8 cellular contexts compared by ENCODE assay signal in genomic region chr10:122062831-122063674, GRCh38.
A peak's percentile ranks its signal among the peaks of the same experiment; 100 is the strongest.
DNase-seq lines count a peak whose midpoint lies in the region; ATAC-seq, FAIRE-seq and TF ChIP-seq lines count a peak whose summit lies in the region.

No MANE protein-coding gene starts in this region.

- no peaks in the 10 kb centered on the region for H3K36me3 ChIP-seq in mucosa of rectum (ENCODE audit: control insufficient read depth in 2 of 2, insufficient read depth in 2 of 2, low read length in 2 of 2)

- H3K4me3 ChIP-seq in mucosa of rectum (ENCODE audit: low read length in 2 of 2), result peak overlapping the region; percentile 4 to 43

- no peak for FAIRE-seq in HTR-8/SVneo (lab: Jason Lieb, UNC)

- no peaks in the 10 kb centered on the region for H3K9me3 ChIP-seq in mucosa of rectum (ENCODE audit: control insufficient read depth in 2 of 2, low read length in 2 of 2)

- H3K27ac ChIP-seq in epithelial cell of prostate (peak overlapping the region; percentile 87), mucosa of rectum (ENCODE audit: low read depth in 2 of 2, low read length in 2 of 2) (peak overlapping the region; percentile 96 to 99)

- peaks cover 12 to 26% of the 10 kb centered on the region in 2 donors for H3K4me1 ChIP-seq in mucosa of rectum (ENCODE audit: control insufficient read depth in 2 of 2, insufficient read depth in 2 of 2, low read length in 2 of 2)

- H3K27me3 ChIP-seq in mucosa of rectum (ENCODE audit: control insufficient read depth in 2 of 2, insufficient read depth in 2 of 2, low read length in 2 of 2), result no peaks in the 10 kb centered on the region

- DNase-seq in HTR-8/SVneo (ENCODE audit: insufficient read length, low spot score) (peak; percentile 68), epithelial cell of prostate (ENCODE audit: low read depth, low spot score) (peak; percentile 96), T-helper 9 cell (no peak), GF-D8 (lab: John Stamatoyannopoulos, UW) (no peak)
- DNase-seq in activated T-cell treated with anti-CD3 and anti-CD28 coated beads, Interleukin-2, amount 50 U/mL, for 1 hour, result no peak

- peak overlapping the region; percentile 58 to 66 for H3K9ac ChIP-seq in mucosa of rectum (ENCODE audit: low read depth in 1 of 2, low read length in 2 of 2)

- no peak for ATAC-seq in HG03139 (IDR thresholded peaks at IDR 0.05; ENCODE audit: unreplicated experiment)

TF ChIP-seq in PFSK-1, 5 proteins besides CTCF, POLR2A, EP300 and RAD21:
- TF ChIP-seq, protein P1, sequence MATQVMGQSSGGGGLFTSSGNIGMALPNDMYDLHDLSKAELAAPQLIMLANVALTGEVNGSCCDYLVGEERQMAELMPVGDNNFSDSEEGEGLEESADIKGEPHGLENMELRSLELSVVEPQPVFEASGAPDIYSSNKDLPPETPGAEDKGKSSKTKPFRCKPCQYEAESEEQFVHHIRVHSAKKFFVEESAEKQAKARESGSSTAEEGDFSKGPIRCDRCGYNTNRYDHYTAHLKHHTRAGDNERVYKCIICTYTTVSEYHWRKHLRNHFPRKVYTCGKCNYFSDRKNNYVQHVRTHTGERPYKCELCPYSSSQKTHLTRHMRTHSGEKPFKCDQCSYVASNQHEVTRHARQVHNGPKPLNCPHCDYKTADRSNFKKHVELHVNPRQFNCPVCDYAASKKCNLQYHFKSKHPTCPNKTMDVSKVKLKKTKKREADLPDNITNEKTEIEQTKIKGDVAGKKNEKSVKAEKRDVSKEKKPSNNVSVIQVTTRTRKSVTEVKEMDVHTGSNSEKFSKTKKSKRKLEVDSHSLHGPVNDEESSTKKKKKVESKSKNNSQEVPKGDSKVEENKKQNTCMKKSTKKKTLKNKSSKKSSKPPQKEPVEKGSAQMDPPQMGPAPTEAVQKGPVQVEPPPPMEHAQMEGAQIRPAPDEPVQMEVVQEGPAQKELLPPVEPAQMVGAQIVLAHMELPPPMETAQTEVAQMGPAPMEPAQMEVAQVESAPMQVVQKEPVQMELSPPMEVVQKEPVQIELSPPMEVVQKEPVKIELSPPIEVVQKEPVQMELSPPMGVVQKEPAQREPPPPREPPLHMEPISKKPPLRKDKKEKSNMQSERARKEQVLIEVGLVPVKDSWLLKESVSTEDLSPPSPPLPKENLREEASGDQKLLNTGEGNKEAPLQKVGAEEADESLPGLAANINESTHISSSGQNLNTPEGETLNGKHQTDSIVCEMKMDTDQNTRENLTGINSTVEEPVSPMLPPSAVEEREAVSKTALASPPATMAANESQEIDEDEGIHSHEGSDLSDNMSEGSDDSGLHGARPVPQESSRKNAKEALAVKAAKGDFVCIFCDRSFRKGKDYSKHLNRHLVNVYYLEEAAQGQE (IDR thresholded peaks at IDR 0.05; ENCODE audit: insufficient read depth in 1 of 2, low read depth in 2 of 2, low read length in 2 of 2), result no peak
- TF ChIP-seq FOXP2 (optimal IDR thresholded peaks at IDR 0.05; ENCODE audit: borderline replicate concordance, extremely low read depth, extremely low read length, insufficient read depth) (peak; percentile 100), SIN3A (IDR thresholded peaks at IDR 0.05; ENCODE audit: borderline replicate concordance, insufficient read depth, low read length) (peak; percentile 78; the same call in 1 of the 2 replicates), TAF1 (IDR thresholded peaks at IDR 0.05; ENCODE audit: borderline replicate concordance, insufficient read depth, low read length) (no peak), POLR2AphosphoS5 (IDR thresholded peaks at IDR 0.05; ENCODE audit: low read depth, low read length) (no peak)

Comparison
In these comparisons a context has a peak if more than half of its experiments do, and no peak if none do; other contexts are left out.
1. DNase-seq: peak in HTR-8/SVneo (single experiment) and epithelial cell of prostate (single experiment); none in T-helper 9 cell (single experiment), activated T-cell treated with anti-CD3 and anti-CD28 coated beads, Interleukin-2, amount 50 U/mL, for 1 hour (single experiment) and GF-D8 (single experiment).